Comparison of ENCODE assay signal across 29 cellular contexts in genomic region chr2:13401312-13401711, GRCh38.
"Had no signal": no experiment of that assay in that cellular context is flagged by ENCODE, and none has a peak within 500 bp of the region (broad histone marks: within the 10 kb centered on the region; RNA-seq: fewer than 3 reads in every experiment).

No MANE protein-coding gene starts in this region.

- H3K27ac ChIP-seq: left lung, lower lobe of right lung, pancreas, prostate gland, skin epidermis, stomach, testis, thyroid gland, transverse colon, upper lobe of left lung, vagina had no signal

- H3K4me1 ChIP-seq: left lung, lower lobe of right lung, pancreas, prostate gland, stomach, testis, thyroid gland, transverse colon, upper lobe of left lung, vagina had no signal

- H3K27me3 ChIP-seq: left lung, pancreas, stomach, testis, thyroid gland, transverse colon, upper lobe of left lung, vagina had no signal

- DNase-seq: kidney glomerular epithelial cell; left cardiac atrium; left lung; lower lobe of right lung; mammary epithelial cell; mesenchymal stem cell; naive thymus-derived CD8-positive, alpha-beta T cell; nucleus accumbens; pancreas; posterior cingulate gyrus; retina; right cardiac atrium; stimulated activated CD4-positive, alpha-beta T cell treated with anti-CD3 and anti-CD28 coated beads, Interleukin-12 subunit alpha, Interleukin-12 subunit beta, amount 100 ng/mL, for 4 hours; stimulated activated CD4-positive, alpha-beta T cell treated with anti-CD3 and anti-CD28 coated beads, Interleukin-15, amount 100 ng/mL, for 24 hours; stimulated activated CD4-positive, alpha-beta T cell treated with anti-CD3 and anti-CD28 coated beads, Interleukin-2, amount 100 ng/mL, for 24 hours; stimulated activated CD4-positive, alpha-beta T cell treated with anti-CD3 and anti-CD28 coated beads, Interleukin-4, amount 100 ng/mL, for 1 hour; stimulated activated naive B cell treated with anti-CD40 and anti-IgM and Interleukin-4, amounts not matched to agents 10 μg/mL and 1 μg/mL and 100 μg/mL, for 72 hours; stimulated activated naive CD8-positive, alpha-beta T cell treated with anti-CD3 and anti-CD28 coated beads, Interleukin-15, Interleukin-2, amounts not matched to agents 100 U/mL and 50 U/mL, for 24 hours; stomach; testis; thyroid gland; transverse colon; upper lobe of left lung had no signal

- H3K36me3 ChIP-seq: left lung, lower lobe of right lung, pancreas, prostate gland, stomach, thyroid gland, transverse colon, upper lobe of left lung, vagina had no signal

- H3K9me3 Mint-ChIP-seq: nephron, neural crest cell had no signal

- H3K36me3 Mint-ChIP-seq: naive thymus-derived CD8-positive, alpha-beta T cell; stimulated activated naive B cell treated with anti-CD40 and anti-IgM and Interleukin-4, amounts not matched to agents 10 μg/mL and 1 μg/mL and 100 μg/mL, for 72 hours had no signal

- ATAC-seq: left cardiac atrium; left lung; lower lobe of right lung; naive thymus-derived CD8-positive, alpha-beta T cell; pancreas; right cardiac atrium; sciatic nerve; stimulated activated naive B cell treated with anti-CD40 and anti-IgM and Interleukin-4, amounts not matched to agents 10 μg/mL and 1 μg/mL and 100 μg/mL, for 72 hours; stimulated activated naive CD8-positive, alpha-beta T cell treated with anti-CD3 and anti-CD28 coated beads, Interleukin-15, Interleukin-2, amounts not matched to agents 100 U/mL and 50 U/mL, for 24 hours had no signal

- H3K27ac Mint-ChIP-seq: naive thymus-derived CD8-positive, alpha-beta T cell; nephron; stimulated activated naive B cell treated with anti-CD40 and anti-IgM and Interleukin-4, amounts not matched to agents 10 μg/mL and 1 μg/mL and 100 μg/mL, for 72 hours had no signal

- H3K4me3 ChIP-seq: left lung, lower lobe of right lung, pancreas, prostate gland, skin epidermis, stomach, testis, thyroid gland, transverse colon, upper lobe of left lung, vagina had no signal

- H3K9me3 ChIP-seq: lower lobe of right lung, pancreas, prostate gland, testis, thyroid gland, transverse colon, vagina had no signal
